29 cellular contexts compared by ENCODE assay signal in the genomic region with DNA sequence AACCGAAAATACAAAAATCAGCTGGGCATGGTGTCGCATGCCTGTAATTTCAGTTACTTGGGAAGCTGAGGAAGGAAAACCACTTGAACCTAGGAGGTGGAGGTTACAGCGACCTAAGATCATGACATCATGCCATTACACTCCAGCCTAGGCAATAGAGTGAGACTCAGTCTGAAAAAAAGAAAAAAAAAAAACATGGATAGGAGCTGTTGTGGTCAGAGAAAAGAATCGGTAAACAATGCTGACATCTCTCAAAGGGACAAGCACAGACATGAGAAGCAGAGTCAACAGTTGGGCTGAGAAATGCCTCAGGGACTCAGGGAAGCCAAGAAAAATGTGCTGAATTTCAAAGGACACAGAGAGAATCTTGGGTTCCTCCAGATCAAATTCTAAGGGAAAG.
DNase-seq lines count a peak whose midpoint lies in the region; ATAC-seq, FAIRE-seq and TF ChIP-seq lines count a peak whose summit lies in the region.
"Had no signal": no experiment of that assay in that cellular context is flagged by ENCODE, and none has a peak within 500 bp of the region (broad histone marks: within the 10 kb centered on the region; RNA-seq: fewer than 3 reads in every experiment).

No MANE protein-coding gene starts in this region.

- H3K9me3 Mint-ChIP-seq in activated naive CD8-positive, alpha-beta T cell treated with anti-CD3 and anti-CD28 coated beads, Interleukin-2, amount 50 U/mL, for 24 hours, result peaks cover 4% of the 10 kb centered on the region
- H3K9me3 Mint-ChIP-seq: CD8-positive, alpha-beta memory T cell had no signal

- H3K4me1 ChIP-seq in RWPE2 (ENCODE audit: insufficient read depth, poor library complexity, severe bottlenecking) (peaks cover 22% of the 10 kb centered on the region), foreskin keratinocyte (no peaks in the 10 kb centered on the region)
- H3K4me1 ChIP-seq: BE2C, BLaER1 had no signal

- H3K36me3 ChIP-seq in RWPE2 (ENCODE audit: low read depth) (no peaks in the 10 kb centered on the region), bronchial epithelial cell (ENCODE audit: control insufficient read depth, insufficient read depth, low read length) (no peaks in the 10 kb centered on the region)
- H3K36me3 ChIP-seq: BE2C, BLaER1 had no signal

- no peaks in the 10 kb centered on the region for H3K9me3 ChIP-seq in RWPE2 (ENCODE audit: severe bottlenecking)
- H3K9me3 ChIP-seq: BE2C, BLaER1 had no signal

- no peak for FAIRE-seq in bronchial epithelial cell (lab: Jason Lieb, UNC)
- FAIRE-seq: A204.1, GM12878, GM12892, GM18507 had no signal

- no peak for DNase-seq in RWPE2 (ENCODE audit: low spot score)
- peak; percentile 91 for DNase-seq in bronchial epithelial cell (ENCODE audit: low read depth)
- DNase-seq in epithelial cell of esophagus (ENCODE audit: low read depth), result peak; percentile 90
- peak; percentile 73 to 83 for DNase-seq in foreskin keratinocyte
- no peak for DNase-seq in SKM-1 treated with dmso at 0.1 percent for 144 hours (lab: John Stamatoyannopoulos, UW; ENCODE audit: unreplicated experiment)
- no peak for DNase-seq in activated naive CD8-positive, alpha-beta T cell treated with anti-CD3 and anti-CD28 coated beads, Interleukin-2, amount 50 U/mL, for 24 hours
- DNase-seq in NOMO-1 treated with DMSO at 0.1 percent for 48 hours (lab: John Stamatoyannopoulos, UW; ENCODE audit: unreplicated experiment), result no peak
- DNase-seq: 8988T; ACHN; BE2C; C1 segment of cervical spinal cord; CD4-positive, alpha-beta memory T cell; CD4-positive, CD25-positive, alpha-beta regulatory T cell; CD8-positive, alpha-beta memory T cell; COR-L47; DMS 273 treated with DMSO at 0.1 percent for 48 hours; DMS153; DMS53; DMS79; DND-41; EL; GDM1 had no signal

- no peaks in the 10 kb centered on the region for H3K27me3 Mint-ChIP-seq in activated naive CD8-positive, alpha-beta T cell treated with anti-CD3 and anti-CD28 coated beads, Interleukin-2, amount 50 U/mL, for 24 hours
- H3K27me3 Mint-ChIP-seq: CD4-positive, alpha-beta memory T cell; CD4-positive, CD25-positive, alpha-beta regulatory T cell; CD8-positive, alpha-beta memory T cell had no signal

- H3K4me3 ChIP-seq in RWPE2 (ENCODE audit: severe bottlenecking), result no peak overlapping the region
- H3K4me3 ChIP-seq in bronchial epithelial cell (ENCODE audit: low read depth, low read length), result no peak overlapping the region
- H3K4me3 ChIP-seq in epithelial cell of esophagus (ENCODE audit: low read length), result no peak overlapping the region
- H3K4me3 ChIP-seq: BLaER1, GM12878 had no signal

- no peak overlapping the region for H3K27ac Mint-ChIP-seq in activated naive CD8-positive, alpha-beta T cell treated with anti-CD3 and anti-CD28 coated beads, Interleukin-2, amount 50 U/mL, for 24 hours
- H3K27ac Mint-ChIP-seq: CD14-positive monocyte; CD4-positive, CD25-positive, alpha-beta regulatory T cell; CD8-positive, alpha-beta memory T cell had no signal

- peaks cover 2% of the 10 kb centered on the region for H3K4me1 Mint-ChIP-seq in activated naive CD8-positive, alpha-beta T cell treated with anti-CD3 and anti-CD28 coated beads, Interleukin-2, amount 50 U/mL, for 24 hours
- H3K4me1 Mint-ChIP-seq: CD14-positive monocyte; CD4-positive, alpha-beta memory T cell; CD4-positive, CD25-positive, alpha-beta regulatory T cell; CD8-positive, alpha-beta memory T cell had no signal

- no peak for TF ChIP-seq CTCF in RWPE2 (IDR thresholded peaks at IDR 0.05; ENCODE audit: poor library complexity, severe bottlenecking)
- TF ChIP-seq CTCF in bronchial epithelial cell (IDR thresholded peaks at IDR 0.05; ENCODE audit: insufficient read depth, low read length, severe bottlenecking), result no peak
- no peak for TF ChIP-seq CTCF in epithelial cell of esophagus (IDR thresholded peaks at IDR 0.05; ENCODE audit: insufficient read depth, low read depth, low read length, missing control alignments)
- no peak for TF ChIP-seq CTCF in foreskin keratinocyte (conservative IDR thresholded peaks at IDR 0.05)

- peaks cover 3% of the 10 kb centered on the region for H3K36me3 Mint-ChIP-seq in activated naive CD8-positive, alpha-beta T cell treated with anti-CD3 and anti-CD28 coated beads, Interleukin-2, amount 50 U/mL, for 24 hours (ENCODE audit: low read depth)
- H3K36me3 Mint-ChIP-seq: CD14-positive monocyte; CD4-positive, alpha-beta memory T cell; CD4-positive, CD25-positive, alpha-beta regulatory T cell; CD8-positive, alpha-beta memory T cell had no signal

- H3K27ac ChIP-seq in RWPE2 (ENCODE audit: poor library complexity, severe bottlenecking) (no peak overlapping the region), foreskin keratinocyte (peak overlapping the region; percentile 58)
- H3K27ac ChIP-seq: BLaER1 had no signal

- H3K4me3 Mint-ChIP-seq in activated naive CD8-positive, alpha-beta T cell treated with anti-CD3 and anti-CD28 coated beads, Interleukin-2, amount 50 U/mL, for 24 hours, result no peak overlapping the region
- H3K4me3 Mint-ChIP-seq: CD14-positive monocyte; CD4-positive, alpha-beta memory T cell; CD4-positive, CD25-positive, alpha-beta regulatory T cell; CD8-positive, alpha-beta memory T cell had no signal

- H3K27me3 ChIP-seq in RWPE2 (ENCODE audit: insufficient read depth, poor library complexity, severe bottlenecking) (no peaks in the 10 kb centered on the region), bronchial epithelial cell (ENCODE audit: control insufficient read depth, insufficient read depth, low read length) (no peaks in the 10 kb centered on the region), foreskin keratinocyte (no peaks in the 10 kb centered on the region)
- H3K27me3 ChIP-seq: BE2C, BLaER1 had no signal

- ATAC-seq in RWPE2 (ENCODE audit: low read depth), result peak; percentile 86
- peak; percentile 69 for ATAC-seq in foreskin keratinocyte
- ATAC-seq in HG02973 (IDR thresholded peaks at IDR 0.05; ENCODE audit: unreplicated experiment), result no peak
- ATAC-seq in activated naive CD8-positive, alpha-beta T cell treated with anti-CD3 and anti-CD28 coated beads, Interleukin-2, amount 50 U/mL, for 24 hours, result no peak
- ATAC-seq: GM12878 had no signal

Comparison
In these comparisons a context has a peak if more than half of its experiments do, and no peak if none do; other contexts are left out.
1. ATAC-seq: peak in RWPE2 (single experiment) and foreskin keratinocyte (single experiment); none in HG02973 (single experiment) and activated naive CD8-positive, alpha-beta T cell treated with anti-CD3 and anti-CD28 coated beads, Interleukin-2, amount 50 U/mL, for 24 hours (single experiment).
2. DNase-seq: peak in bronchial epithelial cell (single experiment), epithelial cell of esophagus (single experiment) and foreskin keratinocyte (2 of 2); none in RWPE2 (single experiment), SKM-1 treated with dmso at 0.1 percent for 144 hours (single experiment), activated naive CD8-positive, alpha-beta T cell treated with anti-CD3 and anti-CD28 coated beads, Interleukin-2, amount 50 U/mL, for 24 hours (single experiment) and NOMO-1 treated with DMSO at 0.1 percent for 48 hours (single experiment).